ENCODE assay signal across 1 cellular context in the genomic region with DNA sequence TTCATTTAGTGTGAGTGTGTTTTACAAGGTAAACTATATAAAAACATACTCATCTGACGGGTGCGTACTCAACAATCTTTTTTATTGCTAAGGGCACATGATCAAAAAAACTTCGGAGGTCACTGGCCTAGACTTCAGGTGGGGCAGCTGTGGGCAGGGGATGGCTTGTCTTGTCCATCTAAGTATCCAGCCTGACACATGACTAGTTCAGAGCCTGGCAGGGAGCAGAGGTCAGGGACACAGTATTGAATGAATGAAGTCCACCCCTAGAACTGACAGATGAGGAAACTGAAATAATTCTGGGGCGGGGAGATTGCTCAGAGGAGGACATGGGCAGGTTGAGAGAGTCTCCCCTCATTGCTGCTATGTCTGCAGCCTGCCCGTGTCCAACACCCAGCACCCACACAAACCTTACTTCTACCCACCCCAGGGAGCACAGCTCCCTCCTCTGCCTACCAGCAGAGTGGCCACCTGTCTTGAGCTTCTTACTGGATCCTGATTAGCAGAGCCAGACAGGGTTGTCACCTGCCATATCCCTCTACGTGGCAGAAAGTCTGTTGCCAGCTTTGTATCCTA.
TF ChIP-seq lines count a peak whose summit lies in the region.

No MANE protein-coding gene starts in this region.

TF ChIP-seq in HepG2, 621 proteins besides CTCF, POLR2A, EP300 and RAD21 (continued from another document and continues in another):
- TF ChIP-seq, protein P1, sequence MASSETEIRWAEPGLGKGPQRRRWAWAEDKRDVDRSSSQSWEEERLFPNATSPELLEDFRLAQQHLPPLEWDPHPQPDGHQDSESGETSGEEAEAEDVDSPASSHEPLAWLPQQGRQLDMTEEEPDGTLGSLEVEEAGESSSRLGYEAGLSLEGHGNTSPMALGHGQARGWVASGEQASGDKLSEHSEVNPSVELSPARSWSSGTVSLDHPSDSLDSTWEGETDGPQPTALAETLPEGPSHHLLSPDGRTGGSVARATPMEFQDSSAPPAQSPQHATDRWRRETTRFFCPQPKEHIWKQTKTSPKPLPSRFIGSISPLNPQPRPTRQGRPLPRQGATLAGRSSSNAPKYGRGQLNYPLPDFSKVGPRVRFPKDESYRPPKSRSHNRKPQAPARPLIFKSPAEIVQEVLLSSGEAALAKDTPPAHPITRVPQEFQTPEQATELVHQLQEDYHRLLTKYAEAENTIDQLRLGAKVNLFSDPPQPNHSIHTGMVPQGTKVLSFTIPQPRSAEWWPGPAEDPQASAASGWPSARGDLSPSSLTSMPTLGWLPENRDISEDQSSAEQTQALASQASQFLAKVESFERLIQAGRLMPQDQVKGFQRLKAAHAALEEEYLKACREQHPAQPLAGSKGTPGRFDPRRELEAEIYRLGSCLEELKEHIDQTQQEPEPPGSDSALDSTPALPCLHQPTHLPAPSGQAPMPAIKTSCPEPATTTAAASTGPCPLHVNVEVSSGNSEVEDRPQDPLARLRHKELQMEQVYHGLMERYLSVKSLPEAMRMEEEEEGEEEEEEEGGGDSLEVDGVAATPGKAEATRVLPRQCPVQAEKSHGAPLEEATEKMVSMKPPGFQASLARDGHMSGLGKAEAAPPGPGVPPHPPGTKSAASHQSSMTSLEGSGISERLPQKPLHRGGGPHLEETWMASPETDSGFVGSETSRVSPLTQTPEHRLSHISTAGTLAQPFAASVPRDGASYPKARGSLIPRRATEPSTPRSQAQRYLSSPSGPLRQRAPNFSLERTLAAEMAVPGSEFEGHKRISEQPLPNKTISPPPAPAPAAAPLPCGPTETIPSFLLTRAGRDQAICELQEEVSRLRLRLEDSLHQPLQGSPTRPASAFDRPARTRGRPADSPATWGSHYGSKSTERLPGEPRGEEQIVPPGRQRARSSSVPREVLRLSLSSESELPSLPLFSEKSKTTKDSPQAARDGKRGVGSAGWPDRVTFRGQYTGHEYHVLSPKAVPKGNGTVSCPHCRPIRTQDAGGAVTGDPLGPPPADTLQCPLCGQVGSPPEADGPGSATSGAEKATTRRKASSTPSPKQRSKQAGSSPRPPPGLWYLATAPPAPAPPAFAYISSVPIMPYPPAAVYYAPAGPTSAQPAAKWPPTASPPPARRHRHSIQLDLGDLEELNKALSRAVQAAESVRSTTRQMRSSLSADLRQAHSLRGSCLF (CRISPR knock-in tag; IDR thresholded peaks at IDR 0.05; ENCODE audit: borderline replicate concordance): no peak
- TF ChIP-seq ELF1 (CRISPR knock-in tag; IDR thresholded peaks at IDR 0.05) (no peak), ZNF546 (CRISPR knock-in tag; conservative IDR thresholded peaks at IDR 0.05) (no peak; the same call in 1 of the 2 replicates), REXO4 (CRISPR knock-in tag; IDR thresholded peaks at IDR 0.05; ENCODE audit: borderline replicate concordance) (no peak), ZMAT3 (CRISPR knock-in tag; conservative IDR thresholded peaks at IDR 0.05) (no peak), DNMT3B (CRISPR knock-in tag; conservative IDR thresholded peaks at IDR 0.05) (no peak), ARHGAP35 (CRISPR knock-in tag; IDR thresholded peaks at IDR 0.05; ENCODE audit: borderline replicate concordance) (no peak), IRF2 (CRISPR knock-in tag; IDR thresholded peaks at IDR 0.05) (no peak), ZNF619 (CRISPR knock-in tag; IDR thresholded peaks at IDR 0.05) (peak; percentile 80; the same call in 1 of the 2 replicates), ZNF207 (IDR thresholded peaks at IDR 0.05; ENCODE audit: borderline replicate concordance) (no peak), SP5 (CRISPR knock-in tag; IDR thresholded peaks at IDR 0.05; ENCODE audit: borderline replicate concordance, low read depth) (peak; percentile 34; the same call in 1 of the 2 replicates), CCDC6 (CRISPR knock-in tag; IDR thresholded peaks at IDR 0.05) (no peak), HNRNPL (IDR thresholded peaks at IDR 0.05; ENCODE audit: low read depth, low read length) (no peak), KLF16 (CRISPR knock-in tag; IDR thresholded peaks at IDR 0.05) (no peak), SMAD3 (CRISPR knock-in tag; IDR thresholded peaks at IDR 0.05) (no peak), ZNF558 (CRISPR knock-in tag; IDR thresholded peaks at IDR 0.05; ENCODE audit: borderline replicate concordance) (no peak), ZNF44 (CRISPR knock-in tag; IDR thresholded peaks at IDR 0.05) (0 out of 2 replicates have a peak, but pooled peaks have one; percentile 5), RAD51 (IDR thresholded peaks at IDR 0.05; ENCODE audit: borderline replicate concordance) (no peak), MBD4 (IDR thresholded peaks at IDR 0.05; ENCODE audit: borderline replicate concordance, low read length) (no peak), KLF9 (CRISPR knock-in tag; IDR thresholded peaks at IDR 0.05; ENCODE audit: low read depth) (no peak)
- TF ChIP-seq, protein P2, sequence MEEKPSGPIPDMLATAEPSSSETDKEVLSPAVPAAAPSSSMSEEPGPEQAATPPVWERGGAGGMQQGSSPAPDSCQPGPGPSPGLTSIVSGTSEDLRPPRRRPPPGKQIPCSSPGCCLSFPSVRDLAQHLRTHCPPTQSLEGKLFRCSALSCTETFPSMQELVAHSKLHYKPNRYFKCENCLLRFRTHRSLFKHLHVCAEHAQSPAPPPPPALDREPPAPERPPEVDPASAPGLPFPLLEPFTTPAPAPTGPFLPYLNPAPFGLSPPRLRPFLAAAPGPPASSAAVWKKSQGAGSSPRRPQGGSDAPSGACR (CRISPR knock-in tag; IDR thresholded peaks at IDR 0.05): peak; percentile 63; the same call in 1 of the 2 replicates
- TF ChIP-seq, protein P3, sequence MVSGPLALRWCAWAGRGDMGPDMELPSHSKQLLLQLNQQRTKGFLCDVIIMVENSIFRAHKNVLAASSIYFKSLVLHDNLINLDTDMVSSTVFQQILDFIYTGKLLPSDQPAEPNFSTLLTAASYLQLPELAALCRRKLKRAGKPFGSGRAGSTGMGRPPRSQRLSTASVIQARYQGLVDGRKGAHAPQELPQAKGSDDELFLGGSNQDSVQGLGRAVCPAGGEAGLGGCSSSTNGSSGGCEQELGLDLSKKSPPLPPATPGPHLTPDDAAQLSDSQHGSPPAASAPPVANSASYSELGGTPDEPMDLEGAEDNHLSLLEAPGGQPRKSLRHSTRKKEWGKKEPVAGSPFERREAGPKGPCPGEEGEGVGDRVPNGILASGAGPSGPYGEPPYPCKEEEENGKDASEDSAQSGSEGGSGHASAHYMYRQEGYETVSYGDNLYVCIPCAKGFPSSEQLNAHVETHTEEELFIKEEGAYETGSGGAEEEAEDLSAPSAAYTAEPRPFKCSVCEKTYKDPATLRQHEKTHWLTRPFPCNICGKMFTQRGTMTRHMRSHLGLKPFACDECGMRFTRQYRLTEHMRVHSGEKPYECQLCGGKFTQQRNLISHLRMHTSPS (CRISPR knock-in tag; IDR thresholded peaks at IDR 0.05; ENCODE audit: low read depth): 0 out of 2 replicates have a peak, but pooled peaks have one; percentile 28
- TF ChIP-seq, protein P4, sequence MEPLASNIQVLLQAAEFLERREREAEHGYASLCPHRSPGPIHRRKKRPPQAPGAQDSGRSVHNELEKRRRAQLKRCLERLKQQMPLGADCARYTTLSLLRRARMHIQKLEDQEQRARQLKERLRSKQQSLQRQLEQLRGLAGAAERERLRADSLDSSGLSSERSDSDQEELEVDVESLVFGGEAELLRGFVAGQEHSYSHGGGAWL (CRISPR knock-in tag; IDR thresholded peaks at IDR 0.05): peak; percentile 10; the same call in 1 of the 2 replicates
- TF ChIP-seq, protein P5, sequence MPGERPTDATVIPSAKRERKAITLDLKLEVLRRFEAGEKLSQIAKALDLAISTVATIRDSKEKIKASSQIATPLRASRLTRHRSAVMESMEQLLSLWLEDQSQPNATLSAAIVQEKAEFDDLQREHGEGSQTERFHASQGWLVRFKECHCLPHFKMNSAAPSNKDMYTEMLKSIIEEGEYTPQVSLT (CRISPR knock-in tag; IDR thresholded peaks at IDR 0.05; ENCODE audit: borderline replicate concordance, low read depth): no peak
- TF ChIP-seq, protein P6, sequence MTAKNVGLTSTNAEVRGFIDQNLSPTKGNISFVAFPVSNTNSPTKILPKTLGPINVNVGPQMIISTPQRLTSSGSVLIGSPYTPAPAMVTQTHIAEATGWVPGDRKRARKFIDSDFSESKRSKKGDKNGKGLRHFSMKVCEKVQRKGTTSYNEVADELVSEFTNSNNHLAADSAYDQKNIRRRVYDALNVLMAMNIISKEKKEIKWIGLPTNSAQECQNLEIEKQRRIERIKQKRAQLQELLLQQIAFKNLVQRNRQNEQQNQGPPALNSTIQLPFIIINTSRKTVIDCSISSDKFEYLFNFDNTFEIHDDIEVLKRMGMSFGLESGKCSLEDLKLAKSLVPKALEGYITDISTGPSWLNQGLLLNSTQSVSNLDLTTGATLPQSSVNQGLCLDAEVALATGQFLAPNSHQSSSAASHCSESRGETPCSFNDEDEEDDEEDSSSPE (CRISPR knock-in tag; IDR thresholded peaks at IDR 0.05): peak; percentile 27; the same call in 1 of the 2 replicates
- TF ChIP-seq, protein P7, sequence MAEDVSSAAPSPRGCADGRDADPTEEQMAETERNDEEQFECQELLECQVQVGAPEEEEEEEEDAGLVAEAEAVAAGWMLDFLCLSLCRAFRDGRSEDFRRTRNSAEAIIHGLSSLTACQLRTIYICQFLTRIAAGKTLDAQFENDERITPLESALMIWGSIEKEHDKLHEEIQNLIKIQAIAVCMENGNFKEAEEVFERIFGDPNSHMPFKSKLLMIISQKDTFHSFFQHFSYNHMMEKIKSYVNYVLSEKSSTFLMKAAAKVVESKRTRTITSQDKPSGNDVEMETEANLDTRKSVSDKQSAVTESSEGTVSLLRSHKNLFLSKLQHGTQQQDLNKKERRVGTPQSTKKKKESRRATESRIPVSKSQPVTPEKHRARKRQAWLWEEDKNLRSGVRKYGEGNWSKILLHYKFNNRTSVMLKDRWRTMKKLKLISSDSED (CRISPR knock-in tag; IDR thresholded peaks at IDR 0.05): no peak
- TF ChIP-seq, protein P8, sequence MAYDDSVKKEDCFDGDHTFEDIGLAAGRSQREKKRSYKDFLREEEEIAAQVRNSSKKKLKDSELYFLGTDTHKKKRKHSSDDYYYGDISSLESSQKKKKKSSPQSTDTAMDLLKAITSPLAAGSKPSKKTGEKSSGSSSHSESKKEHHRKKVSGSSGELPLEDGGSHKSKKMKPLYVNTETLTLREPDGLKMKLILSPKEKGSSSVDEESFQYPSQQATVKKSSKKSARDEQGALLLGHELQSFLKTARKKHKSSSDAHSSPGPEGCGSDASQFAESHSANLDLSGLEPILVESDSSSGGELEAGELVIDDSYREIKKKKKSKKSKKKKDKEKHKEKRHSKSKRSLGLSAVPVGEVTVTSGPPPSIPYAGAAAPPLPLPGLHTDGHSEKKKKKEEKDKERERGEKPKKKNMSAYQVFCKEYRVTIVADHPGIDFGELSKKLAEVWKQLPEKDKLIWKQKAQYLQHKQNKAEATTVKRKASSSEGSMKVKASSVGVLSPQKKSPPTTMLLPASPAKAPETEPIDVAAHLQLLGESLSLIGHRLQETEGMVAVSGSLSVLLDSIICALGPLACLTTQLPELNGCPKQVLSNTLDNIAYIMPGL (CRISPR knock-in tag; IDR thresholded peaks at IDR 0.05; ENCODE audit: borderline replicate concordance in 1 of 2, low read depth in 1 of 2): 0 out of 4 replicates have a peak, but pooled peaks of 1 of the 2 experiments have one; percentile 37
- TF ChIP-seq, protein P9, sequence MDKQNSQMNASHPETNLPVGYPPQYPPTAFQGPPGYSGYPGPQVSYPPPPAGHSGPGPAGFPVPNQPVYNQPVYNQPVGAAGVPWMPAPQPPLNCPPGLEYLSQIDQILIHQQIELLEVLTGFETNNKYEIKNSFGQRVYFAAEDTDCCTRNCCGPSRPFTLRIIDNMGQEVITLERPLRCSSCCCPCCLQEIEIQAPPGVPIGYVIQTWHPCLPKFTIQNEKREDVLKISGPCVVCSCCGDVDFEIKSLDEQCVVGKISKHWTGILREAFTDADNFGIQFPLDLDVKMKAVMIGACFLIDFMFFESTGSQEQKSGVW (CRISPR knock-in tag; IDR thresholded peaks at IDR 0.05; ENCODE audit: borderline replicate concordance): no peak
- TF ChIP-seq, protein P10, sequence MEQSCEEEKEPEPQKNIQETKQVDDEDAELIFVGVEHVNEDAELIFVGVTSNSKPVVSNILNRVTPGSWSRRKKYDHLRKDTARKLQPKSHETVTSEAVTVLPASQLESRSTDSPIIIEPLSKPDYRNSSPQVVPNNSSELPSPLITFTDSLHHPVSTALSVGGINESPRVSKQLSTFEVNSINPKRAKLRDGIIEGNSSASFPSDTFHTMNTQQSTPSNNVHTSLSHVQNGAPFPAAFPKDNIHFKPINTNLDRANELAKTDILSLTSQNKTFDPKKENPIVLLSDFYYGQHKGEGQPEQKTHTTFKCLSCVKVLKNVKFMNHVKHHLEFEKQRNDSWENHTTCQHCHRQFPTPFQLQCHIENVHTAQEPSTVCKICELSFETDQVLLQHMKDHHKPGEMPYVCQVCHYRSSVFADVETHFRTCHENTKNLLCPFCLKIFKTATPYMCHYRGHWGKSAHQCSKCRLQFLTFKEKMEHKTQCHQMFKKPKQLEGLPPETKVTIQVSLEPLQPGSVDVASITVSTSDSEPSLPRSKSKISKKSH (CRISPR knock-in tag; IDR thresholded peaks at IDR 0.05; ENCODE audit: borderline replicate concordance): no peak
- TF ChIP-seq, protein P11, sequence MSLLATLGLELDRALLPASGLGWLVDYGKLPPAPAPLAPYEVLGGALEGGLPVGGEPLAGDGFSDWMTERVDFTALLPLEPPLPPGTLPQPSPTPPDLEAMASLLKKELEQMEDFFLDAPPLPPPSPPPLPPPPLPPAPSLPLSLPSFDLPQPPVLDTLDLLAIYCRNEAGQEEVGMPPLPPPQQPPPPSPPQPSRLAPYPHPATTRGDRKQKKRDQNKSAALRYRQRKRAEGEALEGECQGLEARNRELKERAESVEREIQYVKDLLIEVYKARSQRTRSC (CRISPR knock-in tag; IDR thresholded peaks at IDR 0.05; ENCODE audit: low read depth): 0 out of 2 replicates have a peak, but pooled peaks have one; percentile 30
- TF ChIP-seq, protein P12, sequence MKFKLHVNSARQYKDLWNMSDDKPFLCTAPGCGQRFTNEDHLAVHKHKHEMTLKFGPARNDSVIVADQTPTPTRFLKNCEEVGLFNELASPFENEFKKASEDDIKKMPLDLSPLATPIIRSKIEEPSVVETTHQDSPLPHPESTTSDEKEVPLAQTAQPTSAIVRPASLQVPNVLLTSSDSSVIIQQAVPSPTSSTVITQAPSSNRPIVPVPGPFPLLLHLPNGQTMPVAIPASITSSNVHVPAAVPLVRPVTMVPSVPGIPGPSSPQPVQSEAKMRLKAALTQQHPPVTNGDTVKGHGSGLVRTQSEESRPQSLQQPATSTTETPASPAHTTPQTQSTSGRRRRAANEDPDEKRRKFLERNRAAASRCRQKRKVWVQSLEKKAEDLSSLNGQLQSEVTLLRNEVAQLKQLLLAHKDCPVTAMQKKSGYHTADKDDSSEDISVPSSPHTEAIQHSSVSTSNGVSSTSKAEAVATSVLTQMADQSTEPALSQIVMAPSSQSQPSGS (CRISPR knock-in tag; IDR thresholded peaks at IDR 0.05): no peak
- TF ChIP-seq, protein P13, sequence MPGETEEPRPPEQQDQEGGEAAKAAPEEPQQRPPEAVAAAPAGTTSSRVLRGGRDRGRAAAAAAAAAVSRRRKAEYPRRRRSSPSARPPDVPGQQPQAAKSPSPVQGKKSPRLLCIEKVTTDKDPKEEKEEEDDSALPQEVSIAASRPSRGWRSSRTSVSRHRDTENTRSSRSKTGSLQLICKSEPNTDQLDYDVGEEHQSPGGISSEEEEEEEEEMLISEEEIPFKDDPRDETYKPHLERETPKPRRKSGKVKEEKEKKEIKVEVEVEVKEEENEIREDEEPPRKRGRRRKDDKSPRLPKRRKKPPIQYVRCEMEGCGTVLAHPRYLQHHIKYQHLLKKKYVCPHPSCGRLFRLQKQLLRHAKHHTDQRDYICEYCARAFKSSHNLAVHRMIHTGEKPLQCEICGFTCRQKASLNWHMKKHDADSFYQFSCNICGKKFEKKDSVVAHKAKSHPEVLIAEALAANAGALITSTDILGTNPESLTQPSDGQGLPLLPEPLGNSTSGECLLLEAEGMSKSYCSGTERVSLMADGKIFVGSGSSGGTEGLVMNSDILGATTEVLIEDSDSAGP (CRISPR knock-in tag; IDR thresholded peaks at IDR 0.05; ENCODE audit: borderline replicate concordance): peak; percentile 24; the same call in 1 of the 2 replicates
